In genomic region chr13:97296740-97297139, GRCh38 we compare ENCODE assay signal across 13 cellular contexts.
"Had no signal": no experiment of that assay in that cellular context is flagged by ENCODE, and none has a peak within 500 bp of the region (broad histone marks: within the 10 kb centered on the region; RNA-seq: fewer than 3 reads in every experiment).

No MANE protein-coding gene starts in this region.

- H3K36me3 ChIP-seq: thyroid gland, uterus had no signal

- H3K27ac ChIP-seq: thyroid gland, uterus had no signal

- DNase-seq: activated B cell treated with CpG ODN at 0.5 μM for 24 hours; activated CD4-positive, alpha-beta T cell treated with anti-CD3 and anti-CD28 coated beads, Interleukin-2, amount 10 ng/mL, durations not matched to agents 7 days and 5 days; activated CD8-positive, alpha-beta memory T cell treated with anti-CD3 and anti-CD28 coated beads for 24 hours; activated naive CD4-positive, alpha-beta T cell treated with anti-CD3 and anti-CD28 coated beads, Interleukin-2, amount 10 ng/mL, durations not matched to agents 7 days and 5 days; central memory CD4-positive, alpha-beta T cell; cortex of kidney; effector CD8-positive, alpha-beta T cell; hypothalamus; T-helper 2 cell; thyroid gland; uterus had no signal

- ATAC-seq: natural killer cell treated with Interleukin-12 subunit alpha and Interleukin-12 subunit beta and Interleukin-15 and Interleukin-18, amount 100 ng/mL, for 72 hours; stimulated activated effector memory CD8-positive, alpha-beta T cell treated with anti-CD3 and anti-CD28 coated beads, Interleukin-12 subunit alpha, Interleukin-12 subunit beta, amount 100 ng/mL, for 72 hours had no signal

- H3K4me3 ChIP-seq: thyroid gland, uterus had no signal

- H3K27me3 ChIP-seq: thyroid gland, uterus had no signal

- H3K9me3 ChIP-seq: thyroid gland, uterus had no signal
